Comparison of ENCODE assay signal across 9 cellular contexts in genomic region chr7:70710011-70710480, GRCh38.
A peak's percentile ranks its signal among the peaks of the same experiment; 100 is the strongest.
DNase-seq lines count a peak whose midpoint lies in the region; ATAC-seq and TF ChIP-seq lines count a peak whose summit lies in the region.
"Had no signal": no experiment of that assay in that cellular context is flagged by ENCODE, and none has a peak within 500 bp of the region (broad histone marks: within the 10 kb centered on the region; RNA-seq: fewer than 3 reads in every experiment).

No MANE protein-coding gene starts in this region.

- H3K36me3 Mint-ChIP-seq in activated CD8-positive, alpha-beta T cell treated with anti-CD3 and anti-CD28 coated beads, Interleukin-2, amount 10 ng/mL, durations not matched to agents 7 days and 5 days (ENCODE audit: low read depth): no peaks in the 10 kb centered on the region

- POLR2A ChIA-PET in activated CD8-positive, alpha-beta T cell treated with anti-CD3 and anti-CD28 coated beads, Interleukin-2, amount 10 ng/mL, durations not matched to agents 7 days and 5 days (lab: Charles Lee): no interaction called here

- no peaks in the 10 kb centered on the region for H3K9me3 Mint-ChIP-seq in stimulated activated naive CD8-positive, alpha-beta T cell treated with anti-CD3 and anti-CD28 coated beads, Interleukin-15, amount 100 ng/mL, for 72 hours
- H3K9me3 Mint-ChIP-seq in activated CD8-positive, alpha-beta T cell treated with anti-CD3 and anti-CD28 coated beads, Interleukin-2, amount 10 ng/mL, durations not matched to agents 7 days and 5 days (ENCODE audit: insufficient read depth): no peaks in the 10 kb centered on the region
- H3K9me3 Mint-ChIP-seq: activated T-cell treated with anti-CD3 and anti-CD28 coated beads, Interleukin-2, amount 50 U/mL, for 4 hours had no signal

- CTCF ChIA-PET in activated CD8-positive, alpha-beta T cell treated with anti-CD3 and anti-CD28 coated beads, Interleukin-2, amount 10 ng/mL, durations not matched to agents 7 days and 5 days (lab: Charles Lee): no interaction called here

- H3K27ac Mint-ChIP-seq in stimulated activated naive CD8-positive, alpha-beta T cell treated with anti-CD3 and anti-CD28 coated beads, Interleukin-15, amount 100 ng/mL, for 72 hours: no peak overlapping the region
- no peak overlapping the region for H3K27ac Mint-ChIP-seq in activated CD8-positive, alpha-beta T cell treated with anti-CD3 and anti-CD28 coated beads, Interleukin-2, amount 10 ng/mL, durations not matched to agents 7 days and 5 days

- H3K4me3 Mint-ChIP-seq in stimulated activated naive CD8-positive, alpha-beta T cell treated with anti-CD3 and anti-CD28 coated beads, Interleukin-15, amount 100 ng/mL, for 72 hours: no peak overlapping the region
- H3K4me3 Mint-ChIP-seq in activated CD8-positive, alpha-beta T cell treated with anti-CD3 and anti-CD28 coated beads, Interleukin-2, amount 10 ng/mL, durations not matched to agents 7 days and 5 days: no peak overlapping the region
- H3K4me3 Mint-ChIP-seq: activated T-cell treated with anti-CD3 and anti-CD28 coated beads, Interleukin-2, amount 50 U/mL, for 4 hours had no signal

- H3K4me3 ChIP-seq in fibroblast of pulmonary artery (replicated peaks; ENCODE audit: low read depth, low read length): no peak overlapping the region

- H3K4me1 Mint-ChIP-seq in stimulated activated naive CD8-positive, alpha-beta T cell treated with anti-CD3 and anti-CD28 coated beads, Interleukin-15, amount 100 ng/mL, for 72 hours: no peaks in the 10 kb centered on the region
- no peaks in the 10 kb centered on the region for H3K4me1 Mint-ChIP-seq in activated CD8-positive, alpha-beta T cell treated with anti-CD3 and anti-CD28 coated beads, Interleukin-2, amount 10 ng/mL, durations not matched to agents 7 days and 5 days (ENCODE audit: low read depth)

- H3K27me3 Mint-ChIP-seq in stimulated activated naive CD8-positive, alpha-beta T cell treated with anti-CD3 and anti-CD28 coated beads, Interleukin-15, amount 100 ng/mL, for 72 hours: peaks cover 13% of the 10 kb centered on the region
- H3K27me3 Mint-ChIP-seq in activated CD8-positive, alpha-beta T cell treated with anti-CD3 and anti-CD28 coated beads, Interleukin-2, amount 10 ng/mL, durations not matched to agents 7 days and 5 days (ENCODE audit: low read depth): no peaks in the 10 kb centered on the region

- DNase-seq in stimulated activated naive CD8-positive, alpha-beta T cell treated with anti-CD3 and anti-CD28 coated beads, Interleukin-15, amount 100 ng/mL, for 72 hours: no peak
- DNase-seq in stimulated activated naive CD8-positive, alpha-beta T cell treated with anti-CD3 and anti-CD28 coated beads, Interleukin-15, Interleukin-2, amounts not matched to agents 100 U/mL and 50 U/mL, for 24 hours: no peak
- DNase-seq in NCI-H345 (lab: John Stamatoyannopoulos, UW) (peak; percentile 76), fibroblast of pulmonary artery (ENCODE audit: low read depth) (peak; percentile 59), NCI-H1436 treated with DMSO at 0.1 percent for 48 hours (lab: John Stamatoyannopoulos, UW) (no peak)
- no peak for DNase-seq in activated CD8-positive, alpha-beta T cell treated with anti-CD3 and anti-CD28 coated beads, Interleukin-2, amount 10 ng/mL, durations not matched to agents 7 days and 5 days
- DNase-seq: activated T-cell treated with anti-CD3 and anti-CD28 coated beads, Interleukin-2, amount 50 U/mL, for 4 hours had no signal

- ATAC-seq in stimulated activated naive CD8-positive, alpha-beta T cell treated with anti-CD3 and anti-CD28 coated beads, Interleukin-15, amount 100 ng/mL, for 72 hours: peak; percentile 35
- ATAC-seq in stimulated activated naive CD8-positive, alpha-beta T cell treated with anti-CD3 and anti-CD28 coated beads, Interleukin-15, Interleukin-2, amounts not matched to agents 100 U/mL and 50 U/mL, for 24 hours: no peak
- ATAC-seq in activated CD8-positive, alpha-beta T cell treated with anti-CD3 and anti-CD28 coated beads, Interleukin-2, amount 10 ng/mL, durations not matched to agents 7 days and 5 days: no peak
- ATAC-seq in GM21528 (IDR thresholded peaks at IDR 0.05; ENCODE audit: low FRiP score, unreplicated experiment) (no peak), HG02678 (IDR thresholded peaks at IDR 0.05; ENCODE audit: unreplicated experiment) (no peak)
- ATAC-seq: activated T-cell treated with anti-CD3 and anti-CD28 coated beads, Interleukin-2, amount 50 U/mL, for 4 hours had no signal

- no peak for TF ChIP-seq CTCF in fibroblast of pulmonary artery (IDR thresholded peaks at IDR 0.05; ENCODE audit: low read length, missing control alignments)

Comparison
In these comparisons a context has a peak if more than half of its experiments do, and no peak if none do; other contexts are left out.
1. DNase-seq: peak in NCI-H345 (single experiment) and fibroblast of pulmonary artery (single experiment); none in stimulated activated naive CD8-positive, alpha-beta T cell treated with anti-CD3 and anti-CD28 coated beads, Interleukin-15, amount 100 ng/mL, for 72 hours (0 of 2), stimulated activated naive CD8-positive, alpha-beta T cell treated with anti-CD3 and anti-CD28 coated beads, Interleukin-15, Interleukin-2, amounts not matched to agents 100 U/mL and 50 U/mL, for 24 hours (single experiment), activated CD8-positive, alpha-beta T cell treated with anti-CD3 and anti-CD28 coated beads, Interleukin-2, amount 10 ng/mL, durations not matched to agents 7 days and 5 days (single experiment) and NCI-H1436 treated with DMSO at 0.1 percent for 48 hours (single experiment).